In genomic region chr3:159922861-159923312, GRCh38 we compare ENCODE assay signal across 1 cellular context.
TF ChIP-seq lines count a peak whose summit lies in the region.

No MANE protein-coding gene starts in this region.

TF ChIP-seq in HepG2, 621 proteins besides CTCF, POLR2A, EP300 and RAD21 (continued from another document):
- TF ChIP-seq LRRFIP1 (CRISPR knock-in tag; conservative IDR thresholded peaks at IDR 0.05) (no peak), ZMYM3 (CRISPR knock-in tag; IDR thresholded peaks at IDR 0.05) (no peak), ZNF850 (CRISPR knock-in tag; conservative IDR thresholded peaks at IDR 0.05) (no peak)
TF ChIP-seq in HepG2: peak in this region for 0.
